Comparison of ENCODE assay signal across 28 cellular contexts in the genomic region with DNA sequence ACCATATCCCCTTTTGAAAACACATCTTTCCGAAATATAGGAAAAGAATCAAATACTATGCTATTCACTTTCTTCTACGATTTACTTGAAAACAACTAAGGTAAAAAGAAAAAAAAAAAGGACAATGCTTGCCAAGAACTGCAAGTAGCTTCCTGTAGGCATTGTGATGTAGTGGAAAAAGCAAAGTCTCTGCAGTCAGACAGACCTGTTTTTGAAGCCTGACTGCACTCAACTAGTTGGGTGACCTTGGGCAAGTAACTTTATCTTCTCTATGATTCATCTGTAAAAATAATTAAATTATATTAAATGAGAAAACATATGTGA.
DNase-seq lines count a peak whose midpoint lies in the region; ATAC-seq and TF ChIP-seq lines count a peak whose summit lies in the region.
"Had no signal": no experiment of that assay in that cellular context is flagged by ENCODE, and none has a peak within 500 bp of the region (broad histone marks: within the 10 kb centered on the region; RNA-seq: fewer than 3 reads in every experiment).

No MANE protein-coding gene starts in this region.

- intact Hi-C loops in left ventricle myocardium inferior (cut with micrococcal nuclease) = no loop called here
- intact Hi-C loops in activated T-helper 2 cell treated with anti-CD3 and anti-CD28 coated beads, Interferon-gamma antibody, Interleukin-2, Interleukin-4, amounts not matched to agents 10 μg/mL and 5 μg/mL and 100 μg/mL, durations not matched to agents 14 hours and 24 hours and 36 hours (cut with micrococcal nuclease) = no loop called here

- H3K27ac Mint-ChIP-seq in chondrocyte (ENCODE audit: unreplicated experiment) = peak overlapping the region; percentile 87
- H3K27ac Mint-ChIP-seq in activated T-helper 2 cell treated with anti-CD3 and anti-CD28 coated beads, Interferon-gamma antibody, Interleukin-2, Interleukin-4, amounts not matched to agents 10 μg/mL and 5 μg/mL and 100 μg/mL, durations not matched to agents 14 hours and 24 hours and 36 hours = no peak overlapping the region
- H3K27ac Mint-ChIP-seq: activated CD8-positive, alpha-beta T cell treated with anti-CD3 and anti-CD28 coated beads, Interleukin-2, amount 10 ng/mL, durations not matched to agents 7 days and 5 days; activated naive CD8-positive, alpha-beta T cell treated with anti-CD3 and anti-CD28 coated beads for 36 hours; CD4-positive, alpha-beta memory T cell; H9; naive thymus-derived CD8-positive, alpha-beta T cell had no signal

- H3K36me3 Mint-ChIP-seq in chondrocyte (ENCODE audit: low read depth) = no peaks in the 10 kb centered on the region
- H3K36me3 Mint-ChIP-seq in activated T-helper 2 cell treated with anti-CD3 and anti-CD28 coated beads, Interferon-gamma antibody, Interleukin-2, Interleukin-4, amounts not matched to agents 10 μg/mL and 5 μg/mL and 100 μg/mL, durations not matched to agents 14 hours and 24 hours and 36 hours (ENCODE audit: low read depth) = no peaks in the 10 kb centered on the region
- H3K36me3 Mint-ChIP-seq: activated naive CD8-positive, alpha-beta T cell treated with anti-CD3 and anti-CD28 coated beads for 36 hours; CD4-positive, alpha-beta memory T cell; naive thymus-derived CD8-positive, alpha-beta T cell had no signal

- no peak overlapping the region for H3K4me3 ChIP-seq in left ventricle myocardium inferior
- no peak overlapping the region for H3K4me3 ChIP-seq in right atrium auricular region
- H3K4me3 ChIP-seq: cardiac muscle cell, PC-9, skin epidermis, vagina had no signal

- peaks cover 19% of the 10 kb centered on the region for H3K4me1 ChIP-seq in left ventricle myocardium inferior
- peaks cover 0 to 10% of the 10 kb centered on the region in 2 donors for H3K4me1 ChIP-seq in right atrium auricular region
- H3K4me1 ChIP-seq: vagina had no signal

- peak overlapping the region; percentile 63 for H3K27ac ChIP-seq in left ventricle myocardium inferior (replicated peaks)
- peak overlapping the region in 1 of 2 donors; percentile 48 for H3K27ac ChIP-seq in right atrium auricular region
- H3K27ac ChIP-seq: cardiac muscle cell, PC-9 had no signal

- no peaks in the 10 kb centered on the region for H3K9me3 ChIP-seq in left ventricle myocardium inferior (replicated peaks)
- no peaks in the 10 kb centered on the region for H3K9me3 ChIP-seq in right atrium auricular region
- H3K9me3 ChIP-seq: vagina had no signal

- H3K4me3 Mint-ChIP-seq in chondrocyte (ENCODE audit: unreplicated experiment) = peak overlapping the region; percentile 48
- H3K4me3 Mint-ChIP-seq in activated T-helper 2 cell treated with anti-CD3 and anti-CD28 coated beads, Interferon-gamma antibody, Interleukin-2, Interleukin-4, amounts not matched to agents 10 μg/mL and 5 μg/mL and 100 μg/mL, durations not matched to agents 14 hours and 24 hours and 36 hours (ENCODE audit: low read depth) = no peak overlapping the region
- H3K4me3 Mint-ChIP-seq: activated CD8-positive, alpha-beta T cell treated with anti-CD3 and anti-CD28 coated beads, Interleukin-2, amount 10 ng/mL, durations not matched to agents 7 days and 5 days; activated naive CD8-positive, alpha-beta T cell treated with anti-CD3 and anti-CD28 coated beads for 36 hours; activated T-cell treated with anti-CD3 and anti-CD28 coated beads, Interleukin-2, amount 50 U/mL, for 4 hours; CD4-positive, alpha-beta memory T cell; H9; naive thymus-derived CD8-positive, alpha-beta T cell had no signal

- no peaks in the 10 kb centered on the region for H3K9me3 Mint-ChIP-seq in chondrocyte (ENCODE audit: low read depth)
- no peaks in the 10 kb centered on the region for H3K9me3 Mint-ChIP-seq in activated T-helper 2 cell treated with anti-CD3 and anti-CD28 coated beads, Interferon-gamma antibody, Interleukin-2, Interleukin-4, amounts not matched to agents 10 μg/mL and 5 μg/mL and 100 μg/mL, durations not matched to agents 14 hours and 24 hours and 36 hours
- H3K9me3 Mint-ChIP-seq: activated naive CD8-positive, alpha-beta T cell treated with anti-CD3 and anti-CD28 coated beads for 36 hours; activated T-cell treated with anti-CD3 and anti-CD28 coated beads, Interleukin-2, amount 50 U/mL, for 4 hours; CD4-positive, alpha-beta memory T cell; H9 had no signal

- no peak for ATAC-seq in GM21423 (IDR thresholded peaks at IDR 0.05; ENCODE audit: unreplicated experiment)
- ATAC-seq: activated CD8-positive, alpha-beta T cell treated with anti-CD3 and anti-CD28 coated beads, Interleukin-2, amount 10 ng/mL, durations not matched to agents 7 days and 5 days; activated T-cell treated with anti-CD3 and anti-CD28 coated beads, Interleukin-2, amount 50 U/mL, for 4 hours; naive thymus-derived CD8-positive, alpha-beta T cell had no signal

- no peaks in the 10 kb centered on the region for H3K36me3 ChIP-seq in left ventricle myocardium inferior
- no peaks in the 10 kb centered on the region for H3K36me3 ChIP-seq in right atrium auricular region
- H3K36me3 ChIP-seq: cardiac muscle cell, vagina had no signal

- H3K27me3 Mint-ChIP-seq in chondrocyte (ENCODE audit: low read depth) = no peaks in the 10 kb centered on the region
- no peaks in the 10 kb centered on the region for H3K27me3 Mint-ChIP-seq in activated T-helper 2 cell treated with anti-CD3 and anti-CD28 coated beads, Interferon-gamma antibody, Interleukin-2, Interleukin-4, amounts not matched to agents 10 μg/mL and 5 μg/mL and 100 μg/mL, durations not matched to agents 14 hours and 24 hours and 36 hours (ENCODE audit: low read depth)
- H3K27me3 Mint-ChIP-seq: activated naive CD8-positive, alpha-beta T cell treated with anti-CD3 and anti-CD28 coated beads for 36 hours; CD4-positive, alpha-beta memory T cell; naive thymus-derived CD8-positive, alpha-beta T cell had no signal

- peaks cover 35% of the 10 kb centered on the region for H3K4me1 Mint-ChIP-seq in chondrocyte (ENCODE audit: low read depth)
- H3K4me1 Mint-ChIP-seq in activated T-helper 2 cell treated with anti-CD3 and anti-CD28 coated beads, Interferon-gamma antibody, Interleukin-2, Interleukin-4, amounts not matched to agents 10 μg/mL and 5 μg/mL and 100 μg/mL, durations not matched to agents 14 hours and 24 hours and 36 hours (ENCODE audit: low read depth) = no peaks in the 10 kb centered on the region
- H3K4me1 Mint-ChIP-seq: activated naive CD8-positive, alpha-beta T cell treated with anti-CD3 and anti-CD28 coated beads for 36 hours; CD4-positive, alpha-beta memory T cell; naive thymus-derived CD8-positive, alpha-beta T cell had no signal

- no peak for TF ChIP-seq CTCF in left ventricle myocardium inferior (IDR thresholded peaks at IDR 0.05; ENCODE audit: borderline replicate concordance)
- no peak for TF ChIP-seq CTCF in right atrium auricular region (IDR thresholded peaks at IDR 0.05)
- no peak for TF ChIP-seq CTCF in chondrocyte (IDR thresholded peaks at IDR 0.05)

- DNase-seq in left ventricle myocardium inferior = no peak
- DNase-seq in right atrium auricular region (ENCODE audit: low spot score) = no peak
- no peak for DNase-seq in chondrocyte (ENCODE audit: low spot score)
- DNase-seq in iris pigment epithelial cell (ENCODE audit: low read depth) = peak; percentile 84
- DNase-seq in HT-29 (ENCODE audit: low spot score) = no peak
- no peak for DNase-seq in activated T-helper 2 cell treated with anti-CD3 and anti-CD28 coated beads, Interferon-gamma antibody, Interleukin-2, Interleukin-4, amounts not matched to agents 10 μg/mL and 5 μg/mL and 100 μg/mL, durations not matched to agents 14 hours and 24 hours and 36 hours (ENCODE audit: low spot score)
- no peak for DNase-seq in ureter (ENCODE audit: low spot score)
- DNase-seq: ACHN; activated CD4-positive, CD25-positive, alpha-beta regulatory T cell; activated CD8-positive, alpha-beta T cell treated with anti-CD3 and anti-CD28 coated beads, Interleukin-2, amount 10 ng/mL, durations not matched to agents 7 days and 5 days; activated naive CD8-positive, alpha-beta T cell treated with anti-CD3 and anti-CD28 coated beads for 36 hours; activated T-cell treated with anti-CD3 and anti-CD28 coated beads, Interleukin-2, amount 50 U/mL, for 4 hours; CD4-positive, alpha-beta memory T cell; DMS153; GDM1; H9; mesendoderm; naive thymus-derived CD8-positive, alpha-beta T cell; NCI-H1417; NCI-H82; posterior cingulate gyrus; stimulated activated CD4-positive, alpha-beta T cell treated with anti-CD3 and anti-CD28 coated beads, Interleukin-4, amount 100 ng/mL, for 24 hours; T-helper 9 cell had no signal

- H3K27me3 ChIP-seq in left ventricle myocardium inferior (ENCODE audit: low read depth) = no peaks in the 10 kb centered on the region
- H3K27me3 ChIP-seq in right atrium auricular region = no peaks in the 10 kb centered on the region
- H3K27me3 ChIP-seq: cardiac muscle cell, vagina had no signal
